Comparison of ENCODE assay signal across 1 cellular context in genomic region chr4:158722917-158723793, GRCh38.
TF ChIP-seq lines count a peak whose summit lies in the region.

TSS of gene PPID (minus strand) at chr4:158723396. CDS start at chr4:158723288, 108 bp downstream.

TF ChIP-seq in HepG2, 621 proteins besides CTCF, POLR2A, EP300 and RAD21 (continued from another document and continues in another):
- TF ChIP-seq ZNF841 (CRISPR knock-in tag; IDR thresholded peaks at IDR 0.05; ENCODE audit: borderline replicate concordance) (no peak), NFATC3 (CRISPR knock-in tag; IDR thresholded peaks at IDR 0.05) (no peak), HNRNPUL1 (IDR thresholded peaks at IDR 0.05; ENCODE audit: low read depth, low read length) (no peak), ATAD3A (CRISPR knock-in tag; IDR thresholded peaks at IDR 0.05) (no peak), GTF3A (CRISPR knock-in tag; conservative IDR thresholded peaks at IDR 0.05) (0 out of 2 replicates have a peak, but pooled peaks have one; percentile 37), ZNF510 (CRISPR knock-in tag; IDR thresholded peaks at IDR 0.05; ENCODE audit: low read depth) (no peak), RERE (CRISPR knock-in tag; IDR thresholded peaks at IDR 0.05; ENCODE audit: low read depth) (0 out of 2 replicates have a peak, but pooled peaks have one; percentile 36), NCOR1 (IDR thresholded peaks at IDR 0.05; ENCODE audit: borderline replicate concordance, low read length) (0 out of 2 replicates have a peak, but pooled peaks have one; percentile 38), KDM6A (CRISPR knock-in tag; IDR thresholded peaks at IDR 0.05; ENCODE audit: low read depth) (no peak), ZNF234 (CRISPR knock-in tag; conservative IDR thresholded peaks at IDR 0.05) (0 out of 2 replicates have a peak, but pooled peaks have one; percentile 44), RBFOX2 (IDR thresholded peaks at IDR 0.05; ENCODE audit: low read depth, low read length) (peak; percentile 93), PHF20 (CRISPR knock-in tag; IDR thresholded peaks at IDR 0.05) (peak; percentile 86), MLX (CRISPR knock-in tag; IDR thresholded peaks at IDR 0.05) (peak; percentile 54; the same call in 1 of the 2 replicates), ZBTB44 (CRISPR knock-in tag; IDR thresholded peaks at IDR 0.05) (no peak), MYPOP (CRISPR knock-in tag; IDR thresholded peaks at IDR 0.05) (no peak; the same call in 1 of the 2 replicates), ZNF569 (CRISPR knock-in tag; IDR thresholded peaks at IDR 0.05; ENCODE audit: borderline replicate concordance) (no peak), MXD4 (CRISPR knock-in tag; IDR thresholded peaks at IDR 0.05) (peak; percentile 99), GMEB2 (CRISPR knock-in tag; IDR thresholded peaks at IDR 0.05; ENCODE audit: low read depth) (peak; percentile 44; the same call in 1 of the 2 replicates), ZNF691 (CRISPR knock-in tag; IDR thresholded peaks at IDR 0.05; ENCODE audit: borderline replicate concordance, low read depth) (no peak; the same call in 1 of the 2 replicates), ZHX1 (CRISPR knock-in tag; IDR thresholded peaks at IDR 0.05; ENCODE audit: low read depth) (no peak), HOXA9 (CRISPR knock-in tag; IDR thresholded peaks at IDR 0.05; ENCODE audit: borderline replicate concordance) (no peak), ZNF331 (CRISPR knock-in tag; IDR thresholded peaks at IDR 0.05) (peak; percentile 73; the same call in 1 of the 2 replicates), ZNF235 (CRISPR knock-in tag; IDR thresholded peaks at IDR 0.05; ENCODE audit: borderline replicate concordance) (peak; percentile 60; the same call in 1 of the 2 replicates), RNF2 (conservative IDR thresholded peaks at IDR 0.05; ENCODE audit: low read depth) (peak; percentile 72; the same call in 1 of the 2 replicates), ZNF30 (CRISPR knock-in tag; IDR thresholded peaks at IDR 0.05) (no peak), GABPA (IDR thresholded peaks at IDR 0.05; ENCODE audit: low read depth, low read length) (peak; percentile 97), GABPA (CRISPR knock-in tag; IDR thresholded peaks at IDR 0.05; ENCODE audit: low read depth) (peak; percentile 98), MAX (IDR thresholded peaks at IDR 0.05) (peak; percentile 99), ZBTB34 (CRISPR knock-in tag; IDR thresholded peaks at IDR 0.05) (no peak; the same call in 1 of the 2 replicates), MAFF (IDR thresholded peaks at IDR 0.05; ENCODE audit: low read depth, low read length) (no peak), ZNF253 (CRISPR knock-in tag; IDR thresholded peaks at IDR 0.05; ENCODE audit: borderline replicate concordance) (no peak), THAP11 (CRISPR knock-in tag; IDR thresholded peaks at IDR 0.05) (peak; percentile 90), ZNF557 (CRISPR knock-in tag; IDR thresholded peaks at IDR 0.05) (0 out of 2 replicates have a peak, but pooled peaks have one; percentile 47), ZNF687 (CRISPR knock-in tag; IDR thresholded peaks at IDR 0.05) (peak; percentile 98)
